Comparison of ENCODE assay signal across 8 cellular contexts in genomic region chr10:45594276-45595157, GRCh38.
DNase-seq lines count a peak whose midpoint lies in the region; ATAC-seq and TF ChIP-seq lines count a peak whose summit lies in the region.

No MANE protein-coding gene starts in this region.

- peak; percentile 41 for DNase-seq in BJ (ENCODE audit: low read depth)
- DNase-seq in GM19238 (ENCODE audit: insufficient read length, low spot score), result peak; percentile 91
- peak; percentile 85 for DNase-seq in NCI-H460 (ENCODE audit: extremely low read depth, low read depth)
- peak; percentile 92 for DNase-seq in activated CD4-positive, alpha-beta T cell treated with anti-CD3 and anti-CD28 coated beads, Interleukin-2, amount 10 ng/mL, durations not matched to agents 7 days and 5 days
- peak; percentile 94 for DNase-seq in dermis blood vessel endothelial cell
- peak; percentile 90 for DNase-seq in stimulated activated CD4-positive, alpha-beta T cell treated with anti-CD3 and anti-CD28 coated beads, Interleukin-4, amount 100 ng/mL, for 1 hour

- peaks cover 16% of the 10 kb centered on the region for H3K36me3 Mint-ChIP-seq in activated CD4-positive, alpha-beta T cell treated with anti-CD3 and anti-CD28 coated beads, Interleukin-2, amount 10 ng/mL, durations not matched to agents 7 days and 5 days (ENCODE audit: low read depth)

- POLR2A ChIA-PET in BJ (lab: Charles Lee), result no interaction called here
- POLR2A ChIA-PET in activated CD4-positive, alpha-beta T cell treated with anti-CD3 and anti-CD28 coated beads, Interleukin-2, amount 10 ng/mL, durations not matched to agents 7 days and 5 days (lab: Charles Lee), result interaction anchor here (1.2 kb wide), 1 partner anchor 14 kb away, joined by 3 read pairs; no protein-coding TSS in a partner anchor

- no peaks in the 10 kb centered on the region for H3K36me3 ChIP-seq in BJ (ENCODE audit: control insufficient read depth, insufficient read depth, low read length)
- H3K36me3 ChIP-seq in liver (ENCODE audit: control insufficient read depth in 4 of 4, insufficient read depth in 3 of 4, low read depth in 1 of 4, low read length in 3 of 4), result peaks cover 0 to 2% (median 0%) of the 10 kb centered on the region in 4 donors

- peaks cover 2 to 36% (median 26%) of the 10 kb centered on the region in 4 donors for H3K4me1 ChIP-seq in liver (ENCODE audit: control insufficient read depth in 4 of 4, insufficient read depth in 4 of 4, low read length in 3 of 4)

- TF ChIP-seq CTCF in BJ (IDR thresholded peaks at IDR 0.05; ENCODE audit: insufficient read depth, low read depth, low read length) (no peak), liver (IDR thresholded peaks at IDR 0.05; ENCODE audit: low read depth, low read length, missing input control) (peak; percentile 1)

- H3K27me3 ChIP-seq in BJ (ENCODE audit: control insufficient read depth, insufficient read depth, low read length) (0 out of 2 replicates have a peak, but pooled peaks cover 3% of the 10 kb centered on the region), liver (ENCODE audit: control insufficient read depth in 4 of 4, insufficient read depth in 4 of 4, low read length in 3 of 4) (no peaks in the 10 kb centered on the region)

- CTCF ChIA-PET in BJ (lab: Yijun Ruan, JAX), result interaction anchor here (1.5 kb wide), 1 partner anchor 130 kb away, joined by 4 read pairs; no protein-coding TSS in a partner anchor
- CTCF ChIA-PET in activated CD4-positive, alpha-beta T cell treated with anti-CD3 and anti-CD28 coated beads, Interleukin-2, amount 10 ng/mL, durations not matched to agents 7 days and 5 days (lab: Charles Lee), result no interaction called here

- TF ChIP-seq RAD21 in liver (IDR thresholded peaks at IDR 0.05), result peak; percentile 19 to 58

- WGBS in liver, result under 1% methylated on average over 88 of the region's 88 CpGs

- peaks cover 10% of the 10 kb centered on the region for H3K27me3 Mint-ChIP-seq in activated CD4-positive, alpha-beta T cell treated with anti-CD3 and anti-CD28 coated beads, Interleukin-2, amount 10 ng/mL, durations not matched to agents 7 days and 5 days

- H3K27ac ChIP-seq in liver (ENCODE audit: low read depth in 1 of 2, low read length in 2 of 2), result peak overlapping the region; percentile 70

- H3K9me3 Mint-ChIP-seq in activated CD4-positive, alpha-beta T cell treated with anti-CD3 and anti-CD28 coated beads, Interleukin-2, amount 10 ng/mL, durations not matched to agents 7 days and 5 days, result peaks cover 10% of the 10 kb centered on the region

- ATAC-seq in HG03439 (IDR thresholded peaks at IDR 0.05; ENCODE audit: unreplicated experiment), result peak; percentile 95

- peak overlapping the region; percentile 89 to 91 for H3K9ac ChIP-seq in liver (ENCODE audit: low read depth in 1 of 2, low read length in 2 of 2)

- peaks cover 31% of the 10 kb centered on the region for H3K4me1 Mint-ChIP-seq in activated CD4-positive, alpha-beta T cell treated with anti-CD3 and anti-CD28 coated beads, Interleukin-2, amount 10 ng/mL, durations not matched to agents 7 days and 5 days

- H3K4me3 ChIP-seq in BJ (ENCODE audit: low read depth, low read length), result peak overlapping the region; percentile 96
- peak overlapping the region; percentile 86 to 99 (median 96) for H3K4me3 ChIP-seq in liver (ENCODE audit: low read depth in 1 of 3, low read length in 3 of 3)

- H3K4me3 Mint-ChIP-seq in activated CD4-positive, alpha-beta T cell treated with anti-CD3 and anti-CD28 coated beads, Interleukin-2, amount 10 ng/mL, durations not matched to agents 7 days and 5 days, result peak overlapping the region; percentile 85

- peak overlapping the region; percentile 93 for H3K27ac Mint-ChIP-seq in activated CD4-positive, alpha-beta T cell treated with anti-CD3 and anti-CD28 coated beads, Interleukin-2, amount 10 ng/mL, durations not matched to agents 7 days and 5 days

- no peaks in the 10 kb centered on the region for H3K9me3 ChIP-seq in liver (ENCODE audit: control insufficient read depth in 4 of 4, low read length in 3 of 4)

TF ChIP-seq in liver, 16 proteins besides CTCF, POLR2A, EP300 and RAD21:
- TF ChIP-seq FOXA1 (IDR thresholded peaks at IDR 0.05) (no peak), FOXA2 (IDR thresholded peaks at IDR 0.05) (peak; percentile 40), SP1 (IDR thresholded peaks at IDR 0.05) (peak; percentile 38), YY1 (IDR thresholded peaks at IDR 0.05) (peak; percentile 38)

Comparison
In these comparisons a context has a peak if more than half of its experiments do, and no peak if none do; other contexts are left out.
1. Peak in every context shown above with its lines: DNase-seq, ATAC-seq, H3K4me3 ChIP-seq and H3K27ac ChIP-seq.
2. DNase-seq: peak in every context shown above with its lines; median percentile 94 in dermis blood vessel endothelial cell; 92 in activated CD4-positive, alpha-beta T cell treated with anti-CD3 and anti-CD28 coated beads, Interleukin-2, amount 10 ng/mL, durations not matched to agents 7 days and 5 days; 91 in GM19238; 90 in stimulated activated CD4-positive, alpha-beta T cell treated with anti-CD3 and anti-CD28 coated beads, Interleukin-4, amount 100 ng/mL, for 1 hour; 85 in NCI-H460; 41 in BJ.